9 cellular contexts compared by ENCODE assay signal in the genomic region with DNA sequence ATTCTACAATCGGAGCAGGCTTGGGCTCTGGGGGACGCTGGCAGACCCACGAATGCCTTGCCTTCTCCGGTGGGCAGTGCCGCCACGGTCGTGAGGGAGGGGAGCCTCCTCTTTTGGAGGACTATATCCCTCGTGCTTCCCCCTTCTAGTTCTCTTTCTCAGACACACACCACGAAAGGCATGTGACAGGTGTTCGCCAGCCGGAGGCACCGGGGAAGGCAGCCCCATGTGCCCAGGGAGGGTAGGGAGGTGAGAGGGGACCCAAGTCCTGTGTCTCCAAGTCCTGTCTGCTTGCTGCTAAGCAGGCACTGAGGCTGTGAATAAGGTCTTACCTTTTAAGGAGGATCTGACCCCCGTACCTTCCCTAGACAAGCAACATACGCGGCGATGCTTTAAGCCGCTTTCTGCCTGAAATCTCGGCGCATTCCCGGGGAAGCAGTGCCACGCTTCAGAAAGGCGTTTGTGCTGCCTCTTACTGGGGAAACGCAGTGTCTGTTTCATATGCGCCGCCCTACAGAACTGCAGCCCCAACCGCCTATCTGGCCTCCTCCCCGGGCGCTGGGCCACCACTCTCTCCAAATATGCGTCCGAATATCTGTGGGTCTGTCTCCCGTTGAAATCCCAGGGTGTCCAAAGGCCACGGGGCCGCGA. TPM values are rescaled to one million over a fixed set of nuclear protein-coding genes. Genes with fewer than 3 reads are reported as not detected.
A peak's percentile ranks its signal among the peaks of the same experiment; 100 is the strongest.
DNase-seq lines count a peak whose midpoint lies in the region; ATAC-seq and FAIRE-seq lines count a peak whose summit lies in the region.
"Had no signal": no experiment of that assay in that cellular context is flagged by ENCODE, and none has a peak within 500 bp of the region (broad histone marks: within the 10 kb centered on the region; RNA-seq: fewer than 3 reads in every experiment).

No MANE protein-coding gene starts in this region.

- H3K27me3 ChIP-seq in Karpas-422 (ENCODE audit: low read length), result no peaks in the 10 kb centered on the region

- no peak overlapping the region for H3K4me3 ChIP-seq in Karpas-422 (ENCODE audit: low read length)

- H3K36me3 ChIP-seq in Karpas-422 (ENCODE audit: insufficient read depth, low read length), result no peaks in the 10 kb centered on the region
- H3K36me3 ChIP-seq: neutrophil had no signal

- H3K9me3 ChIP-seq in Karpas-422 (ENCODE audit: low read length), result no peaks in the 10 kb centered on the region
- H3K9me3 ChIP-seq: neutrophil had no signal

- H3K27ac ChIP-seq in angular gyrus (ENCODE audit: low read depth, low read length) (peak overlapping the region; percentile 58), Karpas-422 (ENCODE audit: low read length) (no peak overlapping the region)
- H3K27ac ChIP-seq: neutrophil had no signal

- H3K4me1 ChIP-seq in Karpas-422 (ENCODE audit: low read length), result no peaks in the 10 kb centered on the region

- no peaks in the 10 kb centered on the region for H3K79me2 ChIP-seq in Karpas-422 (ENCODE audit: low read length)

- no peaks in the 10 kb centered on the region for H3K9me2 ChIP-seq in Karpas-422 (replicated peaks; ENCODE audit: insufficient read depth, low read length)

- no peak overlapping the region for H3K9ac ChIP-seq in Karpas-422 (ENCODE audit: low read length)

- peak; percentile 56 for DNase-seq in DMS53 (lab: John Stamatoyannopoulos, UW)
- peak; percentile 65 for DNase-seq in NCI-H1694 treated with DMSO at 0.1 percent for 48 hours (lab: John Stamatoyannopoulos, UW)
- peak; percentile 42 for DNase-seq in iPS DF 19.7 (ENCODE audit: low read depth, low spot score)
- DNase-seq in putamen (ENCODE audit: low spot score), result peak; percentile 63
- DNase-seq in Karpas-422, result no peak
- DNase-seq in HTR-8/SVneo (ENCODE audit: insufficient read length, low spot score), result no peak

- no peak overlapping the region for H2AFZ ChIP-seq in Karpas-422 (ENCODE audit: low read length)

- FAIRE-seq in HTR-8/SVneo (lab: Jason Lieb, UNC), result no peak

- no peaks in the 10 kb centered on the region for H4K20me1 ChIP-seq in Karpas-422 (ENCODE audit: insufficient read depth, low read depth, low read length)

- no peak overlapping the region for H3K4me2 ChIP-seq in Karpas-422 (ENCODE audit: low read depth, low read length, poor library complexity, severe bottlenecking)

- ATAC-seq in HG03175 (IDR thresholded peaks at IDR 0.05; ENCODE audit: unreplicated experiment), result no peak

RNA-seq across cellular contexts. Expression of gene PLXNA4, which starts 0.8 kb away (rescaled TPM):
- total RNA-seq in Karpas-422 (2014; rRNA removed; shearing (Covaris generic); ENCODE audit: low replicate concordance), result 0.29 and 0.48 TPM in 2 replicates

Comparison
In these comparisons a context has a peak if more than half of its experiments do, and no peak if none do; other contexts are left out.
1. DNase-seq: peak in DMS53 (single experiment), NCI-H1694 treated with DMSO at 0.1 percent for 48 hours (single experiment), iPS DF 19.7 (single experiment) and putamen (single experiment); none in Karpas-422 (single experiment) and HTR-8/SVneo (single experiment).